ENCODE assay signal across 8 cellular contexts in the genomic region with DNA sequence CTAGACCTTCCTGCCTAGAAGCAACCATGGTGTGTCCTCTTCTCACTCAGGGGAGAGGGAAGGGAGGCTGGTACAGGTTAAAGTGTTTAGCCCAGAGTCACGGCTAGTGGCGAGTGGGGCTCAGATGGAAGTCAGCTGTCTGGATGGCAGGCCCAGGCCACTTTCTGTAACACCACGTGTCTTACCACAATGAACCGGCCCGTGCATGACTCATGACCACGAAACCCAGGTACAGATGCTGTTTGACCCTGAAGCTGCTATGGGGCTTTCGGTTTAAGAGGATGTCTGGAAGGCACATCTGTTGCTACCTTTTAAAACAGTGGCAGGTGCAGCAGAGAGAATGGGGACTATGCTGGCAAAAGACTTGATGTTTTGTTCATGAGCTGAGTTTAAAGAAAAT. TPM values are rescaled to one million over a fixed set of nuclear protein-coding genes. Genes with fewer than 3 reads are reported as not detected.
DNase-seq lines count a peak whose midpoint lies in the region; ATAC-seq, FAIRE-seq and TF ChIP-seq lines count a peak whose summit lies in the region.

No MANE protein-coding gene starts in this region.

- DNase-seq in T-cell (peak in 19 of 34 experiments; percentile 18 to 66 (median 36)), GM12878 (ENCODE audit: low read depth, low spot score) (peak; percentile 71), hepatocyte (ENCODE audit: low spot score) (no peak), trophoblast cell (no peak), NCI-H1092 treated with DMSO at 0.1 percent for 48 hours (lab: John Stamatoyannopoulos, UW) (no peak)

- H3K27me3 ChIP-seq in GM12878 (replicated peaks in 1 of 2; ENCODE audit: control insufficient read depth in 2 of 2, insufficient read depth in 2 of 2, low read length in 1 of 2) (no peaks in the 10 kb centered on the region; a peak in 1 of 4 replicates), hepatocyte (no peaks in the 10 kb centered on the region), trophoblast cell (ENCODE audit: insufficient read depth, low read length) (no peaks in the 10 kb centered on the region)

- H3K79me1 ChIP-seq in trophoblast cell (ENCODE audit: low read length), result no peaks in the 10 kb centered on the region

- H3K4me3 Mint-ChIP-seq in T-cell, result peak overlapping the region; percentile 28 to 77 (median 43)
- H3K4me3 Mint-ChIP-seq in stimulated activated naive CD8-positive, alpha-beta T cell treated with anti-CD3 and anti-CD28 coated beads, Interleukin-15, Interleukin-2, amounts not matched to agents 100 ng/mL and 50 ng/mL, for 24 hours, result peak overlapping the region; percentile 22

- SMC1A ChIA-PET in GM12878 (lab: Charles Lee; ENCODE audit: uncharacterized antibody, unreplicated experiment), result no interaction called here

- no peak overlapping the region for H3K14ac ChIP-seq in trophoblast cell (ENCODE audit: low read length)

- H3K4ac ChIP-seq in trophoblast cell (ENCODE audit: low read depth, low read length), result no peak overlapping the region

- H2AFZ ChIP-seq in GM12878 (ENCODE audit: control insufficient read depth, low read depth, low read length), result no peak overlapping the region
- H2AFZ ChIP-seq in hepatocyte, result no peak overlapping the region
- H2AFZ ChIP-seq in trophoblast cell (ENCODE audit: insufficient read depth, low read length, poor library complexity), result no peak overlapping the region

- RAD21 ChIA-PET in GM12878 (lab: Charles Lee; ENCODE audit: unreplicated experiment), result no interaction called here

- H3K4me3 ChIP-seq in GM12878 (no peak overlapping the region), hepatocyte (no peak overlapping the region), trophoblast cell (ENCODE audit: low read depth, low read length) (no peak overlapping the region)

- in situ Hi-C loops in GM12878 (cut with MboI), result no loop called here

- H2BK5ac ChIP-seq in trophoblast cell (ENCODE audit: low read depth, low read length, poor library complexity), result no peak overlapping the region

- H2AK5ac ChIP-seq in trophoblast cell (ENCODE audit: low read length), result no peak overlapping the region

- H3K4me1 Mint-ChIP-seq in T-cell, result peaks cover 65 to 76% (median 72%) of the 10 kb centered on the region in 3 donors
- peaks cover 64% of the 10 kb centered on the region for H3K4me1 Mint-ChIP-seq in stimulated activated naive CD8-positive, alpha-beta T cell treated with anti-CD3 and anti-CD28 coated beads, Interleukin-15, Interleukin-2, amounts not matched to agents 100 ng/mL and 50 ng/mL, for 24 hours (ENCODE audit: low read depth)

- BruUV-seq in GM12878 (replicated peaks; lab: Mats Ljungman, UMichigan), result no TSS peak

- no peaks in the 10 kb centered on the region for H3K9me2 ChIP-seq in hepatocyte (replicated peaks; ENCODE audit: insufficient read depth)

- H3K79me2 ChIP-seq in GM12878 (ENCODE audit: control insufficient read depth, insufficient read depth, low read length) (no peaks in the 10 kb centered on the region), hepatocyte (no peaks in the 10 kb centered on the region), trophoblast cell (ENCODE audit: control insufficient read depth, insufficient read depth, low read length, poor library complexity) (no peaks in the 10 kb centered on the region)

- peak overlapping the region; percentile 94 to 95 for H3K27ac Mint-ChIP-seq in T-cell
- H3K27ac Mint-ChIP-seq in stimulated activated naive CD8-positive, alpha-beta T cell treated with anti-CD3 and anti-CD28 coated beads, Interleukin-15, Interleukin-2, amounts not matched to agents 100 ng/mL and 50 ng/mL, for 24 hours, result peak overlapping the region; percentile 23

- no peaks in the 10 kb centered on the region for H4K20me1 ChIP-seq in GM12878 (ENCODE audit: control insufficient read depth, insufficient read depth)
- no peaks in the 10 kb centered on the region for H4K20me1 ChIP-seq in hepatocyte (ENCODE audit: insufficient read depth, poor library complexity, severe bottlenecking)

- H2BK12ac ChIP-seq in trophoblast cell (ENCODE audit: low read length), result no peak overlapping the region

- no peak overlapping the region for H2BK120ac ChIP-seq in trophoblast cell (ENCODE audit: insufficient read depth, low read length, poor library complexity)

- CTCF ChIA-PET in T-cell (lab: Charles Lee) (interaction anchor here in 1 of 2 donors (0.5 kb wide), 1 partner anchor 38 kb away, joined by 3 read pairs; no protein-coding TSS in a partner anchor), GM12878 (lab: Yijun Ruan, JAX) (interaction anchor here (0.5 to 1.1 kb wide), 3 partner anchors 16 to 518 kb away, joined by 3 read pairs; no protein-coding TSS in a partner anchor)

- TF ChIP-seq CTCF in GM12878 (IDR thresholded peaks at IDR 0.05 in 2 of 3, conservative IDR thresholded peaks at IDR 0.05 in 1 of 3; ENCODE audit: control insufficient read depth in 2 of 3, extremely low read depth in 1 of 3, insufficient read depth in 1 of 3, low read depth in 3 of 3, low read length in 3 of 3), result no peak
- TF ChIP-seq CTCF in hepatocyte (IDR thresholded peaks at IDR 0.05; ENCODE audit: poor library complexity), result no peak

- H3K36me3 Mint-ChIP-seq in T-cell, result peaks cover 20% of the 10 kb centered on the region
- peaks cover 13% of the 10 kb centered on the region for H3K36me3 Mint-ChIP-seq in stimulated activated naive CD8-positive, alpha-beta T cell treated with anti-CD3 and anti-CD28 coated beads, Interleukin-15, Interleukin-2, amounts not matched to agents 100 ng/mL and 50 ng/mL, for 24 hours (ENCODE audit: low read depth)

- TF ChIP-seq POLR2A in GM12878 (IDR thresholded peaks at IDR 0.05; ENCODE audit: low read depth, low read length), result no peak

- no peak overlapping the region for H4K8ac ChIP-seq in trophoblast cell (ENCODE audit: low read depth, low read length)

- no peak for TF ChIP-seq RAD21 in GM12878 (IDR thresholded peaks at IDR 0.05; ENCODE audit: insufficient read depth, low read depth, low read length)

- H3K9me3 ChIP-seq in GM12878 (replicated peaks; ENCODE audit: control insufficient read depth, insufficient read depth, low read length) (no peaks in the 10 kb centered on the region; the same call in 2 of the 3 replicates), hepatocyte (ENCODE audit: low read depth) (no peaks in the 10 kb centered on the region), trophoblast cell (ENCODE audit: insufficient read depth, low read depth, low read length) (peaks cover 4% of the 10 kb centered on the region)

- POLR2A ChIA-PET in T-cell (lab: Charles Lee) (no interaction called here), GM12878 (lab: Charles Lee) (no interaction called here)

- peaks cover 4 to 15% (median 12%) of the 10 kb centered on the region in 3 donors for H3K9me3 Mint-ChIP-seq in T-cell
- H3K9me3 Mint-ChIP-seq in stimulated activated naive CD8-positive, alpha-beta T cell treated with anti-CD3 and anti-CD28 coated beads, Interleukin-15, Interleukin-2, amounts not matched to agents 100 ng/mL and 50 ng/mL, for 24 hours, result peaks cover 9% of the 10 kb centered on the region

- H3K4me2 ChIP-seq in GM12878 (ENCODE audit: control insufficient read depth, insufficient read depth) (peak overlapping the region; percentile 67; the same call in 1 of the 2 replicates), hepatocyte (no peak overlapping the region), trophoblast cell (ENCODE audit: low read length) (no peak overlapping the region)

- no peak overlapping the region for H4K91ac ChIP-seq in trophoblast cell (ENCODE audit: low read depth, low read length)

- H3K36me3 ChIP-seq in GM12878 (ENCODE audit: control insufficient read depth in 2 of 2, insufficient read depth in 2 of 2, low read length in 1 of 2) (no peaks in the 10 kb centered on the region), hepatocyte (replicated peaks; ENCODE audit: insufficient read depth, low read depth) (no peaks in the 10 kb centered on the region), trophoblast cell (ENCODE audit: control insufficient read depth in 1 of 2, insufficient read depth in 2 of 2, low read length in 2 of 2) (peaks cover 0 to 21% of the 10 kb centered on the region in 2 experiments)

- H4K12ac ChIP-seq in trophoblast cell (ENCODE audit: low read depth, low read length), result no peak overlapping the region

- H3K23ac ChIP-seq in trophoblast cell (ENCODE audit: low read length), result no peak overlapping the region

- H3K9ac ChIP-seq in GM12878 (ENCODE audit: control insufficient read depth, insufficient read depth, low read length) (no peak overlapping the region), trophoblast cell (ENCODE audit: low read length) (no peak overlapping the region)

- WGBS in GM12878 (ENCODE audit: insufficient coverage, insufficient replicate concordance, low lambda C conversion rate, missing lambda C conversion rate), result 7% methylated on average over 7 of the region's 7 CpGs
- 93% methylated on average over 7 of the region's 7 CpGs for WGBS in hepatocyte (ENCODE audit: low lambda C conversion rate, missing lambda C conversion rate)
- no CpG with 5 or more reads among the region's 7 CpGs for WGBS in trophoblast cell (ENCODE audit: extremely low coverage, insufficient coverage, insufficient read length)

- FAIRE-seq in GM12878 (lab: Jason Lieb, UNC), result peak; percentile 65

- H3K27ac ChIP-seq in GM12878 (ENCODE audit: control insufficient read depth, insufficient read depth), result no peak overlapping the region
- H3K27ac ChIP-seq in hepatocyte, result no peak overlapping the region
- H3K27ac ChIP-seq in trophoblast cell (ENCODE audit: low read depth, low read length), result no peak overlapping the region

- peak in 1 of 2 experiments; percentile 64; a peak in 1 of 4 replicates for TF ChIP-seq EP300 in GM12878 (IDR thresholded peaks at IDR 0.05; ENCODE audit: borderline replicate concordance in 1 of 2, control insufficient read depth in 1 of 2, low read depth in 2 of 2, low read length in 2 of 2)

- no peak overlapping the region for H3K18ac ChIP-seq in trophoblast cell (ENCODE audit: low read length)

- H3K4me1 ChIP-seq in GM12878 (ENCODE audit: control insufficient read depth, insufficient read depth, low read length) (peaks cover 13% of the 10 kb centered on the region), hepatocyte (ENCODE audit: insufficient read depth) (no peaks in the 10 kb centered on the region), trophoblast cell (ENCODE audit: control insufficient read depth in 1 of 2, insufficient read depth in 2 of 2, low read length in 2 of 2) (no peaks in the 10 kb centered on the region)

- H3K27me3 Mint-ChIP-seq in T-cell, result no peaks in the 10 kb centered on the region
- no peaks in the 10 kb centered on the region for H3K27me3 Mint-ChIP-seq in stimulated activated naive CD8-positive, alpha-beta T cell treated with anti-CD3 and anti-CD28 coated beads, Interleukin-15, Interleukin-2, amounts not matched to agents 100 ng/mL and 50 ng/mL, for 24 hours

- intact Hi-C loops in GM12878 (cut with micrococcal nuclease; ENCODE audit: unreplicated experiment), result no loop called here

- ATAC-seq in GM18858 (IDR thresholded peaks at IDR 0.05; ENCODE audit: unreplicated experiment) (peak; percentile 90), HG02870 (IDR thresholded peaks at IDR 0.05; ENCODE audit: unreplicated experiment) (peak; percentile 98), T-cell (replicated peaks in 1 of 4) (peak; percentile 31 to 64 (median 58)), GM12878 (peak; percentile 97)

RNA-seq across cellular contexts. Expression of gene MPC1, which starts 36.5 kb away (rescaled TPM):
- total RNA-seq in T-cell (10 to 100 TPM; 23.8 to 31.2 (median 27.5) TPM), GM12878 (2014; rRNA removed) (60.8 and 78.8 TPM in 2 replicates), GM12878 (2014; rRNA removed; fragmentation: Illumina TruSeq; extraction: Trizol) (76.1 and 76.7 TPM in 2 replicates), GM12878 (2021) (51.6 and 55.0 TPM in 2 replicates), hepatocyte (54.9 and 75.4 TPM in 2 replicates)
- total RNA-seq in GM12878 (2013; cell fraction: nucleolus; rRNA removed), result 7.7 and 10.5 TPM in 2 replicates
- polyA plus RNA-seq in GM12878 (2011; ENCODE audit: low read depth), result 17.6 TPM
- polyA plus RNA-seq in GM12878 (2011; rRNA removed) (53.2 and 58.5 TPM in 2 replicates), GM12878 (2014; fragmentation: Illumina TruSeq; extraction: Trizol) (93.8 and 100 TPM in 2 replicates), GM12878 (2014; fragmentation: Nextera tagmentation; extraction: Ambion mirVana) (10 to 100 TPM; 81.5 to 97.0 TPM), GM12878 (2014; rRNA removed) (61.5 and 61.9 TPM in 2 replicates), GM12878 (2016; fragmentation: Nextera tagmentation; extraction: Ambion mirVana) (100 to 1,000 TPM; 173 to 177 TPM), hepatocyte (70.2 and 70.8 TPM in 2 replicates)
- polyA plus RNA-seq in GM12878 (2011; cell fraction: cytosol; rRNA removed), result 39.8 and 50.1 TPM in 2 replicates
- 25.9 and 30.5 TPM in 2 replicates for polyA plus RNA-seq in GM12878 (2011; cell fraction: nucleus; rRNA removed)
- 35.1 and 37.5 TPM in 2 replicates for polyA plus RNA-seq in GM12878 (2012)
- polyA minus RNA-seq in GM12878 (2011; rRNA and poly(A)+ RNA removed), result 16.5 and 20.0 TPM in 2 replicates
- polyA minus RNA-seq in GM12878 (2011; cell fraction: cytosol; rRNA and poly(A)+ RNA removed), result 9.0 and 14.8 TPM in 2 replicates
- polyA minus RNA-seq in GM12878 (2011; cell fraction: nucleus; rRNA and poly(A)+ RNA removed), result 3.6 and 3.8 TPM in 2 replicates
- 37.3 and 39.8 TPM in 2 replicates for polyA plus RNA-seq in trophoblast cell (2013)

Comparison
In these comparisons a context has a peak if more than half of its experiments do, and no peak if none do; other contexts are left out.
1. DNase-seq: peak in T-cell (19 of 34) and GM12878 (single experiment); none in hepatocyte (single experiment), trophoblast cell (0 of 2) and NCI-H1092 treated with DMSO at 0.1 percent for 48 hours (single experiment).
2. Peak in every context shown above with its lines, with median percentiles within 50 percentile points of each other: ATAC-seq.